Comparison of ENCODE assay signal across 8 cellular contexts in the genomic region with DNA sequence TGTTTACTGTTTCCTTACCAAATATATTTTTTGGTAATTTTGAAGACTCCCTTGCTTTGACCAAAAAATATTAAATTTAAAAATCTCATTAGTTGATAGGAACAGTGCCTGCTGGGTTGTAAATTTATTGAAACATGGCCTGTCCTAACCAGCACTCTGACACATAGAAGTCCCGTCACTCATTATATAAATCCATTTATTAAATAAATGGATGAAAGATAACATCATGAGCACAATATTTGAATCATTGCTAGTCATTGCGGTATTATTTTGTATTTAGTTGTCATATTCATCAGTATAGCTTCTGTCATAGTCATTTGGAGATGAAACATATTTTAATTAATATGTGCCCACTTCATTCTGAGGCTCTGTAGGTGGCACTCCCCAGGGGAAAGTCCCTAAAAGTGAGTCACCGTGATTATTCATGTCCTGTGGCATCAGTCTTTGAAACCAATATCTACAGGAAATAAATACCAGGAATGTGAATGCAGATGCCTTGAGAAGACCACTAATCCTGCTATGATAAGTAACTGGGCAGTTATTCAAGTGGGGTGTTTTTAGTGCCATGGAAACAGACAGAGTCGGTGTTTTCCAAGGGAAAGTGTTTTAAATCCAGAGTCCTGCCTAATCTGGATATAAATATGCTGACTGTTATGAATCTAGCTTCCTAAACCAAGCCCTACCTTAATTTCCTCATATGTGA.
DNase-seq lines count a peak whose midpoint lies in the region; ATAC-seq and FAIRE-seq lines count a peak whose summit lies in the region.

No MANE protein-coding gene starts in this region.

- ATAC-seq in GM19467 (IDR thresholded peaks at IDR 0.05; ENCODE audit: unreplicated experiment), result no peak

- no peaks in the 10 kb centered on the region for H3K36me3 Mint-ChIP-seq in activated T-cell treated with anti-CD3 and anti-CD28 coated beads, Interleukin-2, amount 50 U/mL, for 24 hours (ENCODE audit: low read depth)

- peak overlapping the region; percentile 91 for H3K27ac Mint-ChIP-seq in activated T-cell treated with anti-CD3 and anti-CD28 coated beads, Interleukin-2, amount 50 U/mL, for 24 hours

- peaks cover 11% of the 10 kb centered on the region for H3K27me3 Mint-ChIP-seq in activated T-cell treated with anti-CD3 and anti-CD28 coated beads, Interleukin-2, amount 50 U/mL, for 24 hours

- peak; percentile 21 for DNase-seq in stimulated activated naive CD4-positive, alpha-beta T cell treated with Interleukin-2 at 50 U/mL for 16 hours (lab: John Stamatoyannopoulos, UW)
- DNase-seq in stimulated activated naive CD4-positive, alpha-beta T cell (lab: John Stamatoyannopoulos, UW), result no peak
- no peak for DNase-seq in activated T-cell treated with anti-CD3 and anti-CD28 coated beads, Interleukin-2, amount 50 U/mL, for 24 hours
- DNase-seq in hepatic stellate cell (ENCODE audit: low spot score) (peak; percentile 48), retina (no peak), frontal cortex (ENCODE audit: low spot score in 2 of 2) (no peak)
- peak; percentile 38 for DNase-seq in stimulated activated CD8-positive, alpha-beta memory T cell treated with anti-CD3 and anti-CD28 coated beads, Interleukin-4, amount 100 ng/mL, for 48 hours

- H3K4me3 Mint-ChIP-seq in activated T-cell treated with anti-CD3 and anti-CD28 coated beads, Interleukin-2, amount 50 U/mL, for 24 hours, result peak overlapping the region; percentile 12

- H3K4me1 Mint-ChIP-seq in activated T-cell treated with anti-CD3 and anti-CD28 coated beads, Interleukin-2, amount 50 U/mL, for 24 hours (ENCODE audit: low read depth), result peaks cover 43% of the 10 kb centered on the region

- no peaks in the 10 kb centered on the region for H3K9me3 Mint-ChIP-seq in activated T-cell treated with anti-CD3 and anti-CD28 coated beads, Interleukin-2, amount 50 U/mL, for 24 hours

- no peak for FAIRE-seq in frontal cortex (lab: Jason Lieb, UNC)

Comparison
In these comparisons a context has a peak if more than half of its experiments do, and no peak if none do; other contexts are left out.
1. DNase-seq: peak in stimulated activated naive CD4-positive, alpha-beta T cell treated with Interleukin-2 at 50 U/mL for 16 hours (single experiment), hepatic stellate cell (single experiment) and stimulated activated CD8-positive, alpha-beta memory T cell treated with anti-CD3 and anti-CD28 coated beads, Interleukin-4, amount 100 ng/mL, for 48 hours (single experiment); none in stimulated activated naive CD4-positive, alpha-beta T cell (0 of 6), activated T-cell treated with anti-CD3 and anti-CD28 coated beads, Interleukin-2, amount 50 U/mL, for 24 hours (single experiment), retina (single experiment) and frontal cortex (0 of 2).